Comparison of ENCODE assay signal across 14 cellular contexts in the genomic region with DNA sequence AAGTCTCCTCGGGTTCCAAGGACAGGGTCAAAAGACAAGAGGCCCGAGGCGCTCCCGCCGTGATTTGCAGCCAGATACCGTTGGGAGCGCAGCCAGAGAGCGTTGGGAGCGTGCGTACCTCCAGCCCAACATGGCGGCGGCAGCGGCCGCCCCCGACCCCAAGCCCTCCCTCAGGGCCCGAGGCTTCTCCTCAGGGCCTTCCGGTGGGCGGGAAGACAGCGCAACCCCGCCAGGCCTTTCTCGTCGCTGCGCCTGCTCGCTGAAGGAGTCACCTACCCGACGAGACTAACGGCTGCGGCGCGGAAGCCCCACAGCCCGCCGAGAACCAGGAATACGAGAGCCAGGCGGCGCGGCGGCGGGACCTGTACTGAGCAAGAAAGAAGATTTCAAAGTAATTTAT. TPM values are rescaled to one million over a fixed set of nuclear protein-coding genes. Genes with fewer than 3 reads are reported as not detected.
A peak's percentile ranks its signal among the peaks of the same experiment; 100 is the strongest.
DNase-seq lines count a peak whose midpoint lies in the region; ATAC-seq and TF ChIP-seq lines count a peak whose summit lies in the region.
"Had no signal": no experiment of that assay in that cellular context is flagged by ENCODE, and none has a peak within 500 bp of the region (broad histone marks: within the 10 kb centered on the region; RNA-seq: fewer than 3 reads in every experiment).

No MANE protein-coding gene starts in this region.

- 0% methylated on average over 1 of the region's 38 CpGs; no CpG with 5 or more reads in 1 of the 2 experiments for WGBS in IMR-90 (ENCODE audit: extremely low coverage in 2 of 2, insufficient read length in 1 of 2), 2 experiments
- WGBS in iPS DF 6.9 (ENCODE audit: insufficient coverage, insufficient read length) = no CpG with 5 or more reads among the region's 38 CpGs
- 42 to 60% (median 57%) methylated on average over 17 to 38 of the region's 38 CpGs for WGBS in spleen, 5 donors

- no peak overlapping the region for H2BK5ac ChIP-seq in IMR-90 (ENCODE audit: low read depth, low read length, poor library complexity, severe bottlenecking)

- peaks cover 47% of the 10 kb centered on the region for H3K36me3 Mint-ChIP-seq in activated CD8-positive, alpha-beta T cell treated with anti-CD3 and anti-CD28 coated beads, Interleukin-2, amount 10 ng/mL, durations not matched to agents 7 days and 5 days (ENCODE audit: low read depth)
- H3K36me3 Mint-ChIP-seq in nephron progenitor cell (ENCODE audit: low read depth) = peaks cover 87% of the 10 kb centered on the region

- no peak overlapping the region for H2AK9ac ChIP-seq in IMR-90 (replicated peaks; ENCODE audit: low read depth, low read length, poor library complexity)

- H3K4me2 ChIP-seq in IMR-90 (ENCODE audit: low read depth, low read length) = no peak overlapping the region

- no peak overlapping the region for H3K56ac ChIP-seq in IMR-90 (ENCODE audit: extremely low read depth, insufficient read depth, low read length)

- H3K9me3 ChIP-seq in IMR-90 (ENCODE audit: control insufficient read depth, insufficient read depth, low read length) (peaks cover 9% of the 10 kb centered on the region), iPS DF 6.9 (ENCODE audit: control insufficient read depth, insufficient read depth, low read length) (no peaks in the 10 kb centered on the region), spleen (peaks cover 0 to 85% (median 74%) of the 10 kb centered on the region in 8 donors)

- H2BK120ac ChIP-seq in IMR-90 (ENCODE audit: low read depth, low read length) = no peak overlapping the region

- TF ChIP-seq CTCF in IMR-90 (conservative IDR thresholded peaks at IDR 0.05; ENCODE audit: low read depth, low read length) (no peak), spleen (IDR thresholded peaks at IDR 0.05 in 8 of 11, conservative IDR thresholded peaks at IDR 0.05 in 3 of 11) (no peak), nephron progenitor cell (IDR thresholded peaks at IDR 0.05) (no peak)

- dilution Hi-C loops in IMR-90 (cut with HindIII; ENCODE audit: low sequenced_read_pairs, unreplicated experiment) = no loop called here

- CTCF ChIA-PET in IMR-90 (lab: Yijun Ruan, JAX) = no interaction called here
- CTCF ChIA-PET in activated CD8-positive, alpha-beta T cell treated with anti-CD3 and anti-CD28 coated beads, Interleukin-2, amount 10 ng/mL, durations not matched to agents 7 days and 5 days (lab: Charles Lee) = no interaction called here

- intact Hi-C loops in IMR-90 (cut with micrococcal nuclease) = loop anchor here (10.0 kb wide), 1 partner anchor 299 kb away; a partner anchor contains a TSS
- intact Hi-C loops in spleen (cut with DNase I; ENCODE audit: low total_unique reads) = no loop called here

- H3K27ac Mint-ChIP-seq in activated CD8-positive, alpha-beta T cell treated with anti-CD3 and anti-CD28 coated beads, Interleukin-2, amount 10 ng/mL, durations not matched to agents 7 days and 5 days = no peak overlapping the region
- H3K27ac Mint-ChIP-seq in nephron progenitor cell = no peak overlapping the region
- H3K27ac Mint-ChIP-seq: activated CD4-positive, alpha-beta T cell treated with anti-CD3 and anti-CD28 coated beads, Interleukin-2, amount 10 ng/mL, durations not matched to agents 7 days and 5 days had no signal

- no peak overlapping the region for H4K5ac ChIP-seq in IMR-90 (ENCODE audit: low read depth, low read length)

- H3K27ac ChIP-seq in IMR-90 (ENCODE audit: insufficient read depth, low read length) = no peak overlapping the region
- no peak overlapping the region for H3K27ac ChIP-seq in iPS DF 6.9 (ENCODE audit: low read length)
- H3K27ac ChIP-seq in spleen = peak overlapping the region in 5 of 8 donors; percentile 1 to 71 (median 36)
- H3K27ac ChIP-seq: left lung, Peyer's patch had no signal

- H3K9me1 ChIP-seq in IMR-90 (ENCODE audit: insufficient read depth, low read length) = no peaks in the 10 kb centered on the region

- H3K4me3 ChIP-seq in IMR-90 (ENCODE audit: insufficient read depth, low read depth, low read length) = no peak overlapping the region
- peak overlapping the region; percentile 33; the same call in 1 of the 2 replicates for H3K4me3 ChIP-seq in iPS DF 6.9 (ENCODE audit: low read length)
- peak overlapping the region in 2 of 8 donors; percentile 17 to 46 for H3K4me3 ChIP-seq in spleen
- H3K4me3 ChIP-seq: left lung, Peyer's patch had no signal

- no peaks in the 10 kb centered on the region for H3K27me3 ChIP-seq in IMR-90 (ENCODE audit: control insufficient read depth, insufficient read depth, low read length)
- no peaks in the 10 kb centered on the region for H3K27me3 ChIP-seq in iPS DF 6.9 (ENCODE audit: control insufficient read depth, insufficient read depth, low read length)
- H3K27me3 ChIP-seq in spleen (replicated peaks in 1 of 7) = no peaks in the 10 kb centered on the region
- H3K27me3 ChIP-seq: Peyer's patch had no signal

- ATAC-seq in IMR-90 (ENCODE audit: low read depth) = no peak
- ATAC-seq in activated CD8-positive, alpha-beta T cell treated with anti-CD3 and anti-CD28 coated beads, Interleukin-2, amount 10 ng/mL, durations not matched to agents 7 days and 5 days = no peak
- ATAC-seq: left lung; stimulated activated naive CD8-positive, alpha-beta T cell treated with anti-CD3 and anti-CD28 coated beads, Interleukin-15, Interleukin-2, amounts not matched to agents 100 U/mL and 50 U/mL, for 24 hours had no signal

- H2AFZ ChIP-seq in IMR-90 (replicated peaks; ENCODE audit: low read length, poor library complexity) = peak overlapping the region; percentile 13

- no peak for TF ChIP-seq POLR2A in IMR-90 (IDR thresholded peaks at IDR 0.05; ENCODE audit: low read depth, low read length)
- no peak for TF ChIP-seq POLR2A in spleen (IDR thresholded peaks at IDR 0.05)

- no peak for TF ChIP-seq RAD21 in IMR-90 (IDR thresholded peaks at IDR 0.05; ENCODE audit: low read length)

- H4K20me1 ChIP-seq in IMR-90 (ENCODE audit: insufficient read depth, low read length) = no peaks in the 10 kb centered on the region

- in situ Hi-C loops in IMR-90 (cut with MboI; ENCODE audit: low sequenced_read_pairs) = no loop called here

- H3K36me3 ChIP-seq in IMR-90 (ENCODE audit: control insufficient read depth, insufficient read depth, low read length) (no peaks in the 10 kb centered on the region), iPS DF 6.9 (ENCODE audit: control insufficient read depth, insufficient read depth, low read length) (no peaks in the 10 kb centered on the region), spleen (peaks cover 0 to 5% (median 0%) of the 10 kb centered on the region in 6 donors)
- H3K36me3 ChIP-seq: left lung, Peyer's patch had no signal

- peaks cover 21% of the 10 kb centered on the region for H3K4me1 Mint-ChIP-seq in activated CD8-positive, alpha-beta T cell treated with anti-CD3 and anti-CD28 coated beads, Interleukin-2, amount 10 ng/mL, durations not matched to agents 7 days and 5 days (ENCODE audit: low read depth)
- peaks cover 23% of the 10 kb centered on the region for H3K4me1 Mint-ChIP-seq in nephron progenitor cell

- H3K4me3 Mint-ChIP-seq in activated CD8-positive, alpha-beta T cell treated with anti-CD3 and anti-CD28 coated beads, Interleukin-2, amount 10 ng/mL, durations not matched to agents 7 days and 5 days = no peak overlapping the region
- H3K4me3 Mint-ChIP-seq in nephron progenitor cell = no peak overlapping the region
- H3K4me3 Mint-ChIP-seq: activated CD4-positive, alpha-beta T cell treated with anti-CD3 and anti-CD28 coated beads, Interleukin-2, amount 10 ng/mL, durations not matched to agents 7 days and 5 days had no signal

- no peak overlapping the region for H2BK15ac ChIP-seq in IMR-90 (ENCODE audit: low read depth, low read length)

- no peak overlapping the region for H3K23ac ChIP-seq in IMR-90 (ENCODE audit: low read depth, low read length)

- DNase-seq in IMR-90 = no peak
- DNase-seq in cerebellum (ENCODE audit: low spot score) = peak; percentile 46
- no peak for DNase-seq in iPS DF 6.9 (ENCODE audit: low read depth, low spot score)
- no peak for DNase-seq in spleen
- DNase-seq in activated CD8-positive, alpha-beta T cell treated with anti-CD3 and anti-CD28 coated beads, Interleukin-2, amount 10 ng/mL, durations not matched to agents 7 days and 5 days = no peak
- DNase-seq in nephron progenitor cell = no peak
- DNase-seq in activated T-cell treated with anti-CD3 and anti-CD28 coated beads, Interleukin-2, amount 50 U/mL, for 48 hours = no peak
- DNase-seq in NCI-H2227 (lab: John Stamatoyannopoulos, UW; ENCODE audit: unreplicated experiment) = no peak
- DNase-seq: activated CD4-positive, alpha-beta T cell treated with anti-CD3 and anti-CD28 coated beads, Interleukin-2, amount 10 ng/mL, durations not matched to agents 7 days and 5 days; left lung; NCI-H2227 treated with DMSO at 0.1 percent for 48 hours; Peyer's patch; stimulated activated naive CD8-positive, alpha-beta T cell treated with anti-CD3 and anti-CD28 coated beads, Interleukin-15, Interleukin-2, amounts not matched to agents 100 U/mL and 50 U/mL, for 24 hours; T-helper 2 cell had no signal

- no peak overlapping the region for H3K18ac ChIP-seq in IMR-90 (ENCODE audit: low read depth, low read length)

- no peak overlapping the region for H4K91ac ChIP-seq in IMR-90 (ENCODE audit: insufficient read depth, low read depth, low read length)

- H3K9me3 Mint-ChIP-seq in activated CD8-positive, alpha-beta T cell treated with anti-CD3 and anti-CD28 coated beads, Interleukin-2, amount 10 ng/mL, durations not matched to agents 7 days and 5 days (ENCODE audit: insufficient read depth) = peaks cover 41% of the 10 kb centered on the region
- peaks cover 95% of the 10 kb centered on the region for H3K9me3 Mint-ChIP-seq in nephron progenitor cell

- H3K4me1 ChIP-seq in IMR-90 (ENCODE audit: control insufficient read depth, insufficient read depth, low read length) = no peaks in the 10 kb centered on the region
- no peaks in the 10 kb centered on the region for H3K4me1 ChIP-seq in iPS DF 6.9 (ENCODE audit: control insufficient read depth, insufficient read depth, low read length)
- H3K4me1 ChIP-seq in spleen = peaks cover 3 to 23% (median 17%) of the 10 kb centered on the region in 6 donors

- no peak overlapping the region for H2BK20ac ChIP-seq in IMR-90 (ENCODE audit: low read depth, low read length)

- H3K14ac ChIP-seq in IMR-90 (replicated peaks; ENCODE audit: low read depth, low read length) = no peak overlapping the region

- no TSS peak for BruUV-seq in IMR-90 (replicated peaks; lab: Mats Ljungman, UMichigan)

- H3K9ac ChIP-seq in IMR-90 (ENCODE audit: low read depth, low read length) = no peak overlapping the region

- H3K79me1 ChIP-seq in IMR-90 (ENCODE audit: low read depth in 1 of 2, low read length in 2 of 2) = peaks cover 7 to 8% of the 10 kb centered on the region in 2 experiments; a peak in 2 of 4 replicates

- no peaks in the 10 kb centered on the region for H3K27me3 Mint-ChIP-seq in activated CD8-positive, alpha-beta T cell treated with anti-CD3 and anti-CD28 coated beads, Interleukin-2, amount 10 ng/mL, durations not matched to agents 7 days and 5 days (ENCODE audit: low read depth)
- H3K27me3 Mint-ChIP-seq in nephron progenitor cell (ENCODE audit: low read depth, poor library complexity) = no peaks in the 10 kb centered on the region
- H3K27me3 Mint-ChIP-seq: activated CD4-positive, alpha-beta T cell treated with anti-CD3 and anti-CD28 coated beads, Interleukin-2, amount 10 ng/mL, durations not matched to agents 7 days and 5 days had no signal

- H4K8ac ChIP-seq in IMR-90 (ENCODE audit: low read depth in 2 of 2, low read length in 2 of 2) = no peak overlapping the region

- no peak overlapping the region for H3K4ac ChIP-seq in IMR-90 (ENCODE audit: low read depth, low read length)

- no peak overlapping the region for H2AK5ac ChIP-seq in IMR-90 (ENCODE audit: low read depth, low read length)

- POLR2A ChIA-PET in IMR-90 (lab: Charles Lee; ENCODE audit: unreplicated experiment) = no interaction called here
- POLR2A ChIA-PET in activated CD8-positive, alpha-beta T cell treated with anti-CD3 and anti-CD28 coated beads, Interleukin-2, amount 10 ng/mL, durations not matched to agents 7 days and 5 days (lab: Charles Lee) = no interaction called here

RNA-seq across cellular contexts. Expression of a gene that starts 3.2 kb away (rescaled TPM):
- 7.2 and 8.3 TPM in 2 replicates for total RNA-seq in IMR-90 (2012; rRNA removed)
- 0.90 and 1.1 TPM in 2 replicates for polyA plus RNA-seq in IMR-90 (2012; rRNA removed)
- polyA plus RNA-seq in IMR-90 (2012; cell fraction: cytosol; rRNA removed) = 0.52 and 0.87 TPM in 2 replicates
- polyA plus RNA-seq in IMR-90 (2012; cell fraction: nucleus; rRNA removed; ENCODE audit: low replicate concordance) = 0.21 and 1.4 TPM in 2 replicates
- total RNA-seq in cerebellum = 6.9 TPM
- total RNA-seq in spleen = 1 to 10 TPM; 3.1 to 7.8 (median 4.6) TPM
- under 1 TPM; 0.36 to 0.51 (median 0.46) TPM for polyA plus RNA-seq in spleen
- total RNA-seq in activated CD8-positive, alpha-beta T cell treated with anti-CD3 and anti-CD28 coated beads, Interleukin-2, amount 10 ng/mL, durations not matched to agents 7 days and 5 days = 10 to 100 TPM in 1 of 2 experiments, 1 to 10 TPM in 1; 9.8 to 12.5 TPM

Comparison
In these comparisons a context has a peak if more than half of its experiments do, and no peak if none do; other contexts are left out.
1. H3K27ac ChIP-seq: peak in spleen (5 of 8); none in IMR-90 (single experiment) and iPS DF 6.9 (single experiment).